9 cellular contexts compared by ENCODE assay signal in genomic region chr16:3003582-3004270, GRCh38. TPM values are rescaled to one million over a fixed set of nuclear protein-coding genes. Genes with fewer than 3 reads are reported as not detected.
DNase-seq lines count a peak whose midpoint lies in the region; TF ChIP-seq lines count a peak whose summit lies in the region.
"Had no signal": no experiment of that assay in that cellular context is flagged by ENCODE, and none has a peak within 500 bp of the region (broad histone marks: within the 10 kb centered on the region; RNA-seq: fewer than 3 reads in every experiment).

No MANE protein-coding gene starts in this region.

- DNase-seq in EL (peak; percentile 99), H4 (ENCODE audit: low spot score) (peak; percentile 98), LHCN-M2 (ENCODE audit: low read depth) (peak; percentile 96), esophagus muscularis mucosa (ENCODE audit: extremely low spot score) (peak; percentile 99), nephron progenitor cell (peak; percentile 96)
- peak; percentile 93 for DNase-seq in activated T-cell treated with anti-CD3 and anti-CD28 coated beads, Interleukin-2, amount 50 U/mL, for 1 hour
- peak; percentile 98 for DNase-seq in stimulated activated naive CD4-positive, alpha-beta T cell treated with Interleukin-2 at 50 U/mL for 16 hours (lab: John Stamatoyannopoulos, UW)

- TF ChIP-seq CTCF in esophagus muscularis mucosa (IDR thresholded peaks at IDR 0.05) (peak; percentile 59 to 85 (median 67)), nephron progenitor cell (IDR thresholded peaks at IDR 0.05) (no peak)

- H3K27me3 ChIP-seq in esophagus muscularis mucosa = peaks cover 0 to 71% (median 5%) of the 10 kb centered on the region in 4 donors

- TF ChIP-seq POLR2A in esophagus muscularis mucosa (IDR thresholded peaks at IDR 0.05; ENCODE audit: low read depth) = no peak

- no peak for TF ChIP-seq EP300 in esophagus muscularis mucosa (IDR thresholded peaks at IDR 0.05)

- 16% methylated on average over 25 of the region's 58 CpGs for WGBS in esophagus muscularis mucosa

- intact Hi-C loops in esophagus muscularis mucosa (cut with DNase I) = loop anchor here (1.0 kb wide), 1 partner anchor 25 kb away; no protein-coding TSS in a partner anchor

- H3K9me3 Mint-ChIP-seq in nephron progenitor cell = no peaks in the 10 kb centered on the region

- H3K36me3 ChIP-seq in esophagus muscularis mucosa = no peaks in the 10 kb centered on the region

- H3K27me3 Mint-ChIP-seq in nephron progenitor cell (ENCODE audit: low read depth, poor library complexity) = peaks cover 65% of the 10 kb centered on the region

- no peak overlapping the region for H3K27ac ChIP-seq in esophagus muscularis mucosa (replicated peaks in 1 of 4)

- H3K4me1 Mint-ChIP-seq in nephron progenitor cell = peaks cover 24% of the 10 kb centered on the region

- H3K36me3 Mint-ChIP-seq in nephron progenitor cell (ENCODE audit: low read depth) = no peaks in the 10 kb centered on the region

- H3K4me3 ChIP-seq in esophagus muscularis mucosa = peak overlapping the region; percentile 38 to 66 (median 42)

- H3K9me3 ChIP-seq in esophagus muscularis mucosa = no peaks in the 10 kb centered on the region

- no peak overlapping the region for H3K27ac Mint-ChIP-seq in nephron progenitor cell

- peaks cover 3 to 18% (median 12%) of the 10 kb centered on the region in 4 donors for H3K4me1 ChIP-seq in esophagus muscularis mucosa

- H3K4me3 Mint-ChIP-seq in nephron progenitor cell = peak overlapping the region; percentile 64

TF ChIP-seq in PFSK-1, 5 proteins besides CTCF, POLR2A, EP300 and RAD21:
- TF ChIP-seq TAF1 (IDR thresholded peaks at IDR 0.05; ENCODE audit: borderline replicate concordance, insufficient read depth, low read length) (no peak), SIN3A (IDR thresholded peaks at IDR 0.05; ENCODE audit: borderline replicate concordance, insufficient read depth, low read length) (no peak), FOXP2 (optimal IDR thresholded peaks at IDR 0.05; ENCODE audit: borderline replicate concordance, extremely low read depth, extremely low read length, insufficient read depth) (peak; percentile 17)

RNA-seq across cellular contexts. Expression of gene CLDN9, which starts 9.0 kb away (rescaled TPM):
- not detected in 2 replicates for total RNA-seq in H4 (2014; rRNA removed; shearing (Covaris generic))
- not detected in 2 replicates for total RNA-seq in LHCN-M2 (2014; rRNA removed)
- not detected for polyA plus RNA-seq in LHCN-M2 (2012)
- 0.51 TPM for polyA plus RNA-seq in PFSK-1 (2012; ENCODE audit: insufficient read length, low read depth)
- total RNA-seq in esophagus muscularis mucosa = under 1 TPM in 3 of 4 donors, not detected in 1; 0.17 to 0.42 (median 0.32) TPM
- total RNA-seq: temporal lobe had no signal

RNA-seq across cellular contexts. Expression of gene CLDN6, which starts 14.3 kb away (rescaled TPM):
- 2.0 TPM in 1 of 2 replicates, not detected in the other for total RNA-seq in H4 (2014; rRNA removed; shearing (Covaris generic))
- 0.06 TPM in 2 replicates for total RNA-seq in LHCN-M2 (2014; rRNA removed)
- polyA plus RNA-seq in LHCN-M2 (2012) = 0.23 TPM
- 0.24 TPM for polyA plus RNA-seq in PFSK-1 (2012; ENCODE audit: insufficient read length, low read depth)
- not detected for total RNA-seq in esophagus muscularis mucosa

RNA-seq across cellular contexts. Expression of gene TNFRSF12A, which starts 16.4 kb away (rescaled TPM):
- total RNA-seq in H4 (2014; rRNA removed; shearing (Covaris generic)) = 312 and 417 TPM in 2 replicates
- total RNA-seq in LHCN-M2 (2014; rRNA removed) (574 and 676 TPM in 2 replicates), esophagus muscularis mucosa (100 to 1,000 TPM in 1 of 4 donors, 10 to 100 TPM in 3; 20.9 to 140 (median 57.5) TPM)
- polyA plus RNA-seq in LHCN-M2 (2012) = 569 TPM
- 171 TPM for polyA plus RNA-seq in PFSK-1 (2012; ENCODE audit: insufficient read length, low read depth)

RNA-seq across cellular contexts. Expression of gene HCFC1R1, which starts 20.0 kb away (rescaled TPM):
- 64.6 and 93.1 TPM in 2 replicates for total RNA-seq in H4 (2014; rRNA removed; shearing (Covaris generic))
- 20.6 and 28.1 TPM in 2 replicates for total RNA-seq in LHCN-M2 (2014; rRNA removed)
- polyA plus RNA-seq in LHCN-M2 (2012) = 165 TPM
- 45.0 TPM for polyA plus RNA-seq in PFSK-1 (2012; ENCODE audit: insufficient read length, low read depth)
- total RNA-seq in esophagus muscularis mucosa = 100 to 1,000 TPM in 2 of 4 donors, 10 to 100 TPM in 2; 28.8 to 134 (median 72.2) TPM

RNA-seq across cellular contexts. Expression of gene THOC6, which starts 20.1 kb away (rescaled TPM):
- total RNA-seq in H4 (2014; rRNA removed; shearing (Covaris generic)) = 43.5 and 48.2 TPM in 2 replicates
- total RNA-seq in LHCN-M2 (2014; rRNA removed) (18.0 and 18.7 TPM in 2 replicates), esophagus muscularis mucosa (10 to 100 TPM; 14.1 to 27.9 (median 23.0) TPM)
- polyA plus RNA-seq in LHCN-M2 (2012) = 16.9 TPM
- polyA plus RNA-seq in PFSK-1 (2012; ENCODE audit: insufficient read length, low read depth) = 58.4 TPM
